In the genomic region with DNA sequence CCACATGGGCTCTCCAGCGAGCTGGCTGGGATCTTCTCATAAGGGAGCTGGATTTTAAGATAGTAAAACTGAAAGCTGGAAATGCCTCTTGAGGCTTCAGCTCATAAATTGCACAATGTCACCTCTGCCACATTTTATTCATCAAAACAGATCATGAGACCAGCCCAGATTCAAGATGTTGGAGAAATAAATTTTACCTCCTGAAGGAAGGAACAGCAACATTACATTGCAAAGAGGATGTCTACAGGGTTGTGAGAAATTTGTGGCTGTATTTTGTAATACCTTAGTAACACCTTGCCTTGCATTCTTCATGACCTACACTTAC, we compare ENCODE assay signal across 16 cellular contexts. TPM values are rescaled to one million over a fixed set of nuclear protein-coding genes. Genes with fewer than 3 reads are reported as not detected.
DNase-seq lines count a peak whose midpoint lies in the region; ATAC-seq, FAIRE-seq and TF ChIP-seq lines count a peak whose summit lies in the region.
"Had no signal": no experiment of that assay in that cellular context is flagged by ENCODE, and none has a peak within 500 bp of the region (broad histone marks: within the 10 kb centered on the region; RNA-seq: fewer than 3 reads in every experiment).

No MANE protein-coding gene starts in this region.

- H2AFZ ChIP-seq in Karpas-422 (ENCODE audit: low read length) (peak overlapping the region; percentile 84), astrocyte (ENCODE audit: low read depth, low read length) (no peak overlapping the region)

- H3K27me3 ChIP-seq in BLaER1 (no peaks in the 10 kb centered on the region), Karpas-422 (ENCODE audit: low read length) (no peaks in the 10 kb centered on the region), astrocyte (ENCODE audit: insufficient read depth, low read length) (no peaks in the 10 kb centered on the region)
- no peaks in the 10 kb centered on the region for H3K27me3 ChIP-seq in CD4-positive, alpha-beta T cell (ENCODE audit: control insufficient read depth, insufficient read depth, low read length)

- peaks cover 20% of the 10 kb centered on the region for H3K4me1 Mint-ChIP-seq in astrocyte (ENCODE audit: low read depth, unreplicated experiment)
- H3K4me1 Mint-ChIP-seq in activated CD4-positive, alpha-beta memory T cell treated with anti-CD3 and anti-CD28 coated beads for 36 hours (ENCODE audit: low read depth): no peaks in the 10 kb centered on the region
- H3K4me1 Mint-ChIP-seq in CD4-positive, alpha-beta T cell (ENCODE audit: low read depth): no peaks in the 10 kb centered on the region

- H3K9me2 ChIP-seq in Karpas-422 (replicated peaks; ENCODE audit: insufficient read depth, low read length): no peaks in the 10 kb centered on the region

- no peaks in the 10 kb centered on the region for H4K20me1 ChIP-seq in BLaER1
- H4K20me1 ChIP-seq in Karpas-422 (ENCODE audit: insufficient read depth, low read depth, low read length): no peaks in the 10 kb centered on the region
- H4K20me1 ChIP-seq in astrocyte (ENCODE audit: insufficient read depth, low read length): no peaks in the 10 kb centered on the region

- H3K9ac ChIP-seq in BLaER1 (no peak overlapping the region), Karpas-422 (ENCODE audit: low read length) (peak overlapping the region; percentile 45), astrocyte (ENCODE audit: low read length) (no peak overlapping the region)

- no peaks in the 10 kb centered on the region for H3K36me3 Mint-ChIP-seq in astrocyte (ENCODE audit: low read depth, unreplicated experiment)
- H3K36me3 Mint-ChIP-seq in activated CD4-positive, alpha-beta memory T cell treated with anti-CD3 and anti-CD28 coated beads for 36 hours: no peaks in the 10 kb centered on the region
- H3K36me3 Mint-ChIP-seq in CD4-positive, alpha-beta T cell (ENCODE audit: low read depth): no peaks in the 10 kb centered on the region

- CTCF ChIA-PET in activated CD4-positive, alpha-beta memory T cell treated with anti-CD3 and anti-CD28 coated beads for 36 hours (lab: Charles Lee): interaction anchor here (0.9 to 1.9 kb wide), 4 partner anchors 10 to 795 kb away, joined by 3 to 6 read pairs (median 4); no protein-coding TSS in a partner anchor
- CTCF ChIA-PET in CD4-positive, alpha-beta T cell (lab: Charles Lee): no interaction called here

- H3K9me3 ChIP-seq in BLaER1 (no peaks in the 10 kb centered on the region), Karpas-422 (ENCODE audit: low read length) (no peaks in the 10 kb centered on the region), astrocyte (ENCODE audit: insufficient read depth, low read depth, low read length) (no peaks in the 10 kb centered on the region)
- no peaks in the 10 kb centered on the region for H3K9me3 ChIP-seq in CD4-positive, alpha-beta T cell (ENCODE audit: control insufficient read depth, low read length)
- H3K9me3 ChIP-seq: HAP-1 had no signal

- H3K4me3 ChIP-seq in BLaER1 (no peak overlapping the region), Karpas-422 (ENCODE audit: low read length) (peak overlapping the region; percentile 26), astrocyte (ENCODE audit: insufficient read depth, low read depth, low read length) (no peak overlapping the region)
- H3K4me3 ChIP-seq: HAP-1 had no signal

- intact Hi-C loops in activated CD4-positive, alpha-beta memory T cell treated with anti-CD3 and anti-CD28 coated beads for 36 hours (cut with micrococcal nuclease): no loop called here
- intact Hi-C loops in CD4-positive, alpha-beta T cell (cut with DNase I, micrococcal nuclease): no loop called here

- peak; percentile 31 for ATAC-seq in left lobe of liver
- ATAC-seq in CD4-positive, alpha-beta T cell (ENCODE audit: poor library complexity): no peak

- H3K4me2 ChIP-seq in BLaER1 (peak overlapping the region; percentile 79), Karpas-422 (ENCODE audit: low read depth, low read length, poor library complexity, severe bottlenecking) (peak overlapping the region; percentile 56), astrocyte (ENCODE audit: low read length) (peak overlapping the region; percentile 28)

- no peak overlapping the region for H3K27ac Mint-ChIP-seq in astrocyte (ENCODE audit: unreplicated experiment)
- no peak overlapping the region for H3K27ac Mint-ChIP-seq in activated CD4-positive, alpha-beta memory T cell treated with anti-CD3 and anti-CD28 coated beads for 36 hours
- H3K27ac Mint-ChIP-seq in CD4-positive, alpha-beta T cell: no peak overlapping the region

- H3K9me3 Mint-ChIP-seq in astrocyte (ENCODE audit: unreplicated experiment): no peaks in the 10 kb centered on the region
- no peaks in the 10 kb centered on the region for H3K9me3 Mint-ChIP-seq in activated CD4-positive, alpha-beta memory T cell treated with anti-CD3 and anti-CD28 coated beads for 36 hours
- H3K9me3 Mint-ChIP-seq in CD4-positive, alpha-beta T cell: no peaks in the 10 kb centered on the region

- TF ChIP-seq CTCF in astrocyte (IDR thresholded peaks at IDR 0.05; ENCODE audit: insufficient read depth, low read depth, low read length): no peak
- TF ChIP-seq CTCF in CD4-positive, alpha-beta T cell (IDR thresholded peaks at IDR 0.05): no peak

- no peaks in the 10 kb centered on the region for H3K27me3 Mint-ChIP-seq in astrocyte (ENCODE audit: low read depth, unreplicated experiment)
- H3K27me3 Mint-ChIP-seq in activated CD4-positive, alpha-beta memory T cell treated with anti-CD3 and anti-CD28 coated beads for 36 hours: peaks cover 3% of the 10 kb centered on the region
- H3K27me3 Mint-ChIP-seq in CD4-positive, alpha-beta T cell: peaks cover 30% of the 10 kb centered on the region

- H3K4me1 ChIP-seq in BLaER1 (peaks cover 26% of the 10 kb centered on the region), Karpas-422 (ENCODE audit: low read length) (peaks cover 54% of the 10 kb centered on the region), astrocyte (ENCODE audit: insufficient read depth, low read length) (peaks cover 15% of the 10 kb centered on the region)

- FAIRE-seq in astrocyte (lab: Jason Lieb, UNC): no peak
- FAIRE-seq: GM18507 had no signal

- H3K4me3 Mint-ChIP-seq in astrocyte (ENCODE audit: unreplicated experiment): no peak overlapping the region
- H3K4me3 Mint-ChIP-seq in activated CD4-positive, alpha-beta memory T cell treated with anti-CD3 and anti-CD28 coated beads for 36 hours: no peak overlapping the region
- no peak overlapping the region for H3K4me3 Mint-ChIP-seq in CD4-positive, alpha-beta T cell

- DNase-seq in Karpas-422 (no peak), astrocyte (ENCODE audit: low read depth) (no peak), left lobe of liver (ENCODE audit: low spot score) (no peak), NCI-H510A (lab: John Stamatoyannopoulos, UW) (no peak)
- DNase-seq in activated CD4-positive, alpha-beta memory T cell treated with anti-CD3 and anti-CD28 coated beads for 36 hours: no peak
- no peak for DNase-seq in activated CD4-positive, alpha-beta T cell treated with anti-CD3 and anti-CD28 coated beads for 4 hours
- no peak for DNase-seq in CD4-positive, alpha-beta T cell
- DNase-seq: C1 segment of cervical spinal cord, DMS153, NCI-H1105, NCI-H1694 treated with DMSO at 0.1 percent for 48 hours, NCI-H748 treated with DMSO at 0.1 percent for 48 hours, SW 1271 had no signal

- H3K36me3 ChIP-seq in BLaER1 (no peaks in the 10 kb centered on the region), Karpas-422 (ENCODE audit: insufficient read depth, low read length) (no peaks in the 10 kb centered on the region), astrocyte (ENCODE audit: insufficient read depth, low read length) (no peaks in the 10 kb centered on the region)
- H3K36me3 ChIP-seq: HAP-1 had no signal

- no peaks in the 10 kb centered on the region for H3K79me2 ChIP-seq in Karpas-422 (ENCODE audit: low read length)
- H3K79me2 ChIP-seq in astrocyte (ENCODE audit: insufficient read depth, low read length): no peaks in the 10 kb centered on the region

- POLR2A ChIA-PET in activated CD4-positive, alpha-beta memory T cell treated with anti-CD3 and anti-CD28 coated beads for 36 hours (lab: Charles Lee): no interaction called here
- POLR2A ChIA-PET in CD4-positive, alpha-beta T cell (lab: Charles Lee): no interaction called here

- peak overlapping the region; percentile 27; the same call in 1 of the 2 replicates for H3K27ac ChIP-seq in BLaER1
- peak overlapping the region; percentile 73 for H3K27ac ChIP-seq in Karpas-422 (ENCODE audit: low read length)
- H3K27ac ChIP-seq in astrocyte (ENCODE audit: low read depth, low read length): no peak overlapping the region
- no peak overlapping the region for H3K27ac ChIP-seq in CD4-positive, alpha-beta T cell (ENCODE audit: low read depth, low read length)

RNA-seq across cellular contexts. Expression of a gene that starts 43.1 kb away (rescaled TPM):
- 35.8 and 63.8 TPM in 2 replicates for total RNA-seq in Karpas-422 (2014; rRNA removed; shearing (Covaris generic); ENCODE audit: low replicate concordance)
- total RNA-seq in astrocyte (48.4 and 56.9 TPM in 2 replicates), left lobe of liver (18.7 TPM)
- total RNA-seq in activated CD4-positive, alpha-beta memory T cell treated with anti-CD3 and anti-CD28 coated beads for 36 hours: 100 to 1,000 TPM in 1 of 2 experiments, 10 to 100 TPM in 1; 96.6 to 106 TPM
- 100 to 1,000 TPM; 144 to 148 TPM for total RNA-seq in CD4-positive, alpha-beta T cell

Comparison
In these comparisons a context has a peak if more than half of its experiments do, and no peak if none do; other contexts are left out.
1. H3K27ac ChIP-seq: peak in BLaER1 (single experiment) and Karpas-422 (single experiment); none in astrocyte (single experiment) and CD4-positive, alpha-beta T cell (single experiment).
2. H3K4me2 ChIP-seq: peak in every context shown above with its lines; median percentile 79 in BLaER1; 56 in Karpas-422; 28 in astrocyte.